ENCODE assay signal across 8 cellular contexts in the genomic region with DNA sequence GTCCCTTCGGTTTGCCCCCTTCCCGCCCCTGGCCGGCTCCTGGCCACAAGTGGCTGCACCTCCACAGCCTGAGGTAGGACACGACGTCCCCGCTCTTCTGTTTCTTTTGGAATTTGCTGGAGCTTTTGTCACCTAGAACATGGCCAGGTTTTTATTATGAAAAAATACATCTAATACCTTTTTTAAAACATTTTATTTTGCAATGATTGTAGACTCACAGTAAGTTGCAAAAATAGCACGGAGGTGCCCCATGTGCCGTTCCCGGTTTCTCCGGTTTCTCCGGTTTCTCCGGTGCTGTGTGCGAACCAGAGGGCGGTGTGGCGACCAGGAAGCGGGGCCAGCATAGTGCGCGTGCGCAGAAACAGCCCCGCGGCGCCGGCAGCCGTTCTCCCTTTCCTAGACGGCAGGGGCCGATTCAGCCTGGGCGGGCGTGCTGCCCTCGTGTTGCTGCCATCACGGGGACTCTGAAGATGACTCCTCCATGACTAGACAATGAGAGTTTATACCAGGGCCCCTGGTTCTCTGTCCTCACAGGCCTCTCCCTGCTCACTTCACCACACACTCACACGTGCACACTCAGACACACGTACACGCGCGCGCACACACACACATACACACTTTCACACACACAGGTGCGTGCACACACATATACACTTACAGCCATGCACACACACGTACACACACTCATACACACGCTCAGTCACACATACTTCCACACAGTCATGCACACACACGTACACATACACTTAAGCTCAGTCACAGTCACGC.
A peak's percentile ranks its signal among the peaks of the same experiment; 100 is the strongest.
DNase-seq lines count a peak whose midpoint lies in the region; ATAC-seq and TF ChIP-seq lines count a peak whose summit lies in the region.

No MANE protein-coding gene starts in this region.

- peak overlapping the region in 11 of 59 donors; percentile 1 to 61 (median 27) for H3K27ac ChIP-seq in dorsolateral prefrontal cortex

- peak overlapping the region; percentile 31 to 73 (median 53) for H3K4me3 ChIP-seq in dorsolateral prefrontal cortex

- ATAC-seq in HG02884 (IDR thresholded peaks at IDR 0.05; ENCODE audit: unreplicated experiment) = peak; percentile 58

- intact Hi-C loops in dorsolateral prefrontal cortex (cut with DNase I) = no loop called here

- DNase-seq in GDM1 (lab: John Stamatoyannopoulos, UW) = peak; percentile 64
- DNase-seq in NCI-H748 (lab: John Stamatoyannopoulos, UW; ENCODE audit: unreplicated experiment) = peak; percentile 84
- peak; percentile 77 to 79 for DNase-seq in activated CD4-positive, alpha-beta T cell treated with anti-CD3 and anti-CD28 coated beads, Interleukin-2, amount 50 U/mL, for 4 hours
- DNase-seq in dorsolateral prefrontal cortex = peak in 9 of 10 donors; percentile 61 to 84 (median 74)
- peak; percentile 68 for DNase-seq in medulla oblongata (ENCODE audit: extremely low spot score)
- peak; percentile 59 for DNase-seq in stimulated activated CD8-positive, alpha-beta memory T cell treated with anti-CD3 and anti-CD28 coated beads, Interleukin-12 subunit alpha, Interleukin-12 subunit beta, amount 100 ng/mL, for 24 hours (ENCODE audit: extremely low read depth)
- DNase-seq in NCI-H2196 (lab: John Stamatoyannopoulos, UW; ENCODE audit: unreplicated experiment) = no peak

- TF ChIP-seq CTCF in dorsolateral prefrontal cortex (IDR thresholded peaks at IDR 0.05 in 54 of 56, conservative IDR thresholded peaks at IDR 0.05 in 2 of 56; ENCODE audit: low read depth in 1 of 56, partially characterized antibody in 56 of 56) = peak in 52 of 56 donors; percentile 16 to 66 (median 45)

- no peaks in the 10 kb centered on the region for H3K27me3 ChIP-seq in dorsolateral prefrontal cortex
